10 cellular contexts compared by ENCODE assay signal in the genomic region with DNA sequence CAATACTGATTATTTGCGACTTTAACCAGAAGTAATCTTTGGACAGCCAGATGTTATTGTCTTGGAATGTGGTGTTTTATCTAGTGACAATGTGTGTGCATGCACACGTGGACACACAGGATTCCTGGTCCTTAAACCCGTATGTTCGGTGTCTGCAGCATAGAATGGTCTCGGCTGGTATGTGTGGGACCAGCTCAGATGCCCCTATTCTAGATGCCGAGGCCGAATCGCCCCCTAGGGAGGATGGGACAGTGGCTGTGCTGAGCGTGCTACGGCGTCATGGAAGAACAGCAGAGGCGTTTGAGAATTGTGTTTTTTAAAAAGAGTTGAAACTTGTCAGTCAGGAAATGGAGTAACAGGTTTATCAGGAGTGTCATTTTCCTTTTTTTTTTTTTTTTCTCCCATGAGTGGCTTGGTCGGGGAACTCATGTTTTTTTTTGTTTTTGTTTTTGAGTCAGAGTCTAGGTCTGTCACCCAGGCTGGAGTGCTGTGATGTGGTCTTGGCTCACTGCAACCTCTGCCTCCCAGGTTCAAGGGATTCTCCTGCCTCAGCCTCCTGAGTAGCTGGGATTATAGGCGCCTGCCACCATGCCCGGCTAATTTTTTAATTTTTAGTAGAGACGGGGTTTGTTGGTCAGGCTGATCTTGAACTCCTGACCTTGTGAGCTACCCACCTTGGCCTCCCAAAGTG. TPM values are rescaled to one million over a fixed set of nuclear protein-coding genes. Genes with fewer than 3 reads are reported as not detected.
DNase-seq lines count a peak whose midpoint lies in the region; ATAC-seq and TF ChIP-seq lines count a peak whose summit lies in the region.
"Had no signal": no experiment of that assay in that cellular context is flagged by ENCODE, and none has a peak within 500 bp of the region (broad histone marks: within the 10 kb centered on the region; RNA-seq: fewer than 3 reads in every experiment).

No MANE protein-coding gene starts in this region.

- no peak for TF ChIP-seq POLR2A in body of pancreas (IDR thresholded peaks at IDR 0.05)

- intact Hi-C loops in CD8-positive, alpha-beta T cell (cut with DNase I, micrococcal nuclease) = loop anchor here in 1 of 2 experiments (2.0 kb wide), 1 partner anchor 123 kb away; no protein-coding TSS in a partner anchor
- intact Hi-C loops in body of pancreas (cut with DNase I) = no loop called here

- H3K4me3 ChIP-seq in CD8-positive, alpha-beta T cell (ENCODE audit: low read depth, low read length) = no peak overlapping the region
- no peak overlapping the region for H3K4me3 ChIP-seq in body of pancreas
- H3K4me3 ChIP-seq: lung had no signal

- no peak for ATAC-seq in CD8-positive, alpha-beta T cell
- ATAC-seq in body of pancreas = no peak

- no peaks in the 10 kb centered on the region for H3K27me3 ChIP-seq in CD8-positive, alpha-beta T cell (ENCODE audit: insufficient read depth, low read length)
- no peaks in the 10 kb centered on the region for H3K27me3 ChIP-seq in body of pancreas

- H3K4me1 ChIP-seq in CD8-positive, alpha-beta T cell (ENCODE audit: insufficient read depth, low read length) = peaks cover 71% of the 10 kb centered on the region
- H3K4me1 ChIP-seq in body of pancreas = no peaks in the 10 kb centered on the region

- H3K36me3 Mint-ChIP-seq in CD8-positive, alpha-beta T cell = peaks cover 19% of the 10 kb centered on the region
- peaks cover 8% of the 10 kb centered on the region for H3K36me3 Mint-ChIP-seq in nephron (ENCODE audit: low read depth)

- no peaks in the 10 kb centered on the region for H3K36me3 ChIP-seq in CD8-positive, alpha-beta T cell (ENCODE audit: insufficient read depth, low read length)
- H3K36me3 ChIP-seq in body of pancreas (replicated peaks in 1 of 2; ENCODE audit: insufficient read depth in 1 of 2, low read depth in 2 of 2) = no peaks in the 10 kb centered on the region

- WGBS in body of pancreas, 2 donors = 71 to 80% methylated on average over 16 of the region's 16 CpGs

- no peak for TF ChIP-seq CTCF in CD8-positive, alpha-beta T cell (IDR thresholded peaks at IDR 0.05)
- TF ChIP-seq CTCF in RWPE1 (conservative IDR thresholded peaks at IDR 0.05; ENCODE audit: low read depth) (no peak), nephron (IDR thresholded peaks at IDR 0.05; ENCODE audit: unreplicated experiment in 3 of 3) (no peak), body of pancreas (IDR thresholded peaks at IDR 0.05) (no peak)

- no peaks in the 10 kb centered on the region for H3K27me3 Mint-ChIP-seq in CD8-positive, alpha-beta T cell (ENCODE audit: low read depth)
- H3K27me3 Mint-ChIP-seq in nephron (ENCODE audit: low read depth) = no peaks in the 10 kb centered on the region

- POLR2A ChIA-PET in CD8-positive, alpha-beta T cell (lab: Charles Lee) = interaction anchor here (0.7 to 3.6 kb wide), 2 partner anchors 22 to 42 kb away, joined by 3 to 15 read pairs; no protein-coding TSS in a partner anchor
- POLR2A ChIA-PET in RWPE1 (lab: Yijun Ruan, JAX; ENCODE audit: low non-redundant PET) = no interaction called here

- H3K9me3 Mint-ChIP-seq in CD8-positive, alpha-beta T cell = peaks cover 3% of the 10 kb centered on the region
- no peaks in the 10 kb centered on the region for H3K9me3 Mint-ChIP-seq in nephron

- peak overlapping the region; percentile 60 for H3K4me3 Mint-ChIP-seq in CD8-positive, alpha-beta T cell
- H3K4me3 Mint-ChIP-seq in nephron = no peak overlapping the region

- H3K4me1 Mint-ChIP-seq in CD8-positive, alpha-beta T cell (ENCODE audit: low read depth) = peaks cover 49% of the 10 kb centered on the region
- H3K4me1 Mint-ChIP-seq in nephron = peaks cover 28% of the 10 kb centered on the region

- DNase-seq in CD8-positive, alpha-beta T cell = peak in 1 of 7 experiments; percentile 45
- DNase-seq in RWPE1 (ENCODE audit: low spot score) (no peak), dermis blood vessel endothelial cell (peak; percentile 36), HuH-7.5 (ENCODE audit: low spot score) (no peak), SW 1271 (lab: John Stamatoyannopoulos, UW) (no peak), body of pancreas (no peak), 8988T (no peak)
- DNase-seq: NCI-H146 had no signal

- H3K9me3 ChIP-seq in CD8-positive, alpha-beta T cell (ENCODE audit: low read length) = peaks cover 9% of the 10 kb centered on the region
- H3K9me3 ChIP-seq in body of pancreas = no peaks in the 10 kb centered on the region

- peak overlapping the region; percentile 31 for H3K27ac ChIP-seq in CD8-positive, alpha-beta T cell (ENCODE audit: low read depth, low read length)
- H3K27ac ChIP-seq in RWPE1 (peak overlapping the region; percentile 91), body of pancreas (no peak overlapping the region)

- H3K27ac Mint-ChIP-seq in CD8-positive, alpha-beta T cell = peak overlapping the region; percentile 95
- H3K27ac Mint-ChIP-seq in nephron = peak overlapping the region; percentile 57 to 67 (median 65)

- CTCF ChIA-PET in CD8-positive, alpha-beta T cell (lab: Charles Lee) = interaction anchor here (1.5 kb wide), 1 partner anchor 46 kb away, joined by 4 read pairs; no protein-coding TSS in a partner anchor
- CTCF ChIA-PET in RWPE1 (lab: Yijun Ruan, JAX) = interaction anchor here (1.6 kb wide), 1 partner anchor 123 kb away, joined by 5 read pairs; no protein-coding TSS in a partner anchor

RNA-seq across cellular contexts. Expression of a gene that starts 30.1 kb away (rescaled TPM):
- 100 to 1,000 TPM; 361 to 383 TPM for total RNA-seq in CD8-positive, alpha-beta T cell
- 26.7 and 44.4 TPM in 2 replicates for total RNA-seq in dermis blood vessel endothelial cell
- 10 to 100 TPM; 15.8 to 33.0 TPM for total RNA-seq in body of pancreas

Comparison
In these comparisons a context has a peak if more than half of its experiments do, and no peak if none do; other contexts are left out.
1. H3K27ac ChIP-seq: peak in CD8-positive, alpha-beta T cell (single experiment) and RWPE1 (single experiment); none in body of pancreas (0 of 4).